ENCODE assay signal across 17 cellular contexts in genomic region chr1:52159033-52159789, GRCh38. TPM values are rescaled to one million over a fixed set of nuclear protein-coding genes. Genes with fewer than 3 reads are reported as not detected.
A peak's percentile ranks its signal among the peaks of the same experiment; 100 is the strongest.
DNase-seq lines count a peak whose midpoint lies in the region; ATAC-seq and TF ChIP-seq lines count a peak whose summit lies in the region.
"Had no signal": no experiment of that assay in that cellular context is flagged by ENCODE, and none has a peak within 500 bp of the region (broad histone marks: within the 10 kb centered on the region; RNA-seq: fewer than 3 reads in every experiment).

No MANE protein-coding gene starts in this region.

- H3K4me1 Mint-ChIP-seq in activated CD4-positive, alpha-beta T cell treated with anti-CD3 and anti-CD28 coated beads, Interleukin-2, amount 10 ng/mL, durations not matched to agents 24 days and 14 days: no peaks in the 10 kb centered on the region
- H3K4me1 Mint-ChIP-seq in activated CD4-positive, alpha-beta T cell treated with anti-CD3 and anti-CD28 coated beads, Interleukin-2, amount 10 ng/mL, durations not matched to agents 7 days and 5 days: no peaks in the 10 kb centered on the region
- H3K4me1 Mint-ChIP-seq: naive B cell had no signal

- H3K4me1 ChIP-seq in fibroblast of lung (ENCODE audit: control insufficient read depth, extremely low read depth, insufficient read depth, low read length): peaks cover 6% of the 10 kb centered on the region
- no peaks in the 10 kb centered on the region for H3K4me1 ChIP-seq in upper lobe of right lung
- peaks cover 0 to 16% of the 10 kb centered on the region in 2 donors for H3K4me1 ChIP-seq in adrenal gland (replicated peaks in 1 of 2)

- H3K27ac ChIP-seq in fibroblast of lung (ENCODE audit: insufficient read depth, low read length) (no peak overlapping the region), upper lobe of right lung (no peak overlapping the region), adrenal gland (no peak overlapping the region)
- H3K27ac ChIP-seq: 22Rv1, thoracic aorta had no signal

- no peaks in the 10 kb centered on the region for H3K36me3 ChIP-seq in fibroblast of lung (ENCODE audit: control insufficient read depth, insufficient read depth, low read length)
- no peaks in the 10 kb centered on the region for H3K36me3 ChIP-seq in upper lobe of right lung
- H3K36me3 ChIP-seq in adrenal gland (replicated peaks in 1 of 2): no peaks in the 10 kb centered on the region
- H3K36me3 ChIP-seq: thoracic aorta had no signal

- no peaks in the 10 kb centered on the region for H3K79me2 ChIP-seq in fibroblast of lung (ENCODE audit: control insufficient read depth, insufficient read depth, low read length)

- intact Hi-C loops in activated CD4-positive, alpha-beta T cell treated with anti-CD3 and anti-CD28 coated beads, Interleukin-2, amount 10 ng/mL, durations not matched to agents 24 days and 14 days (cut with micrococcal nuclease): no loop called here
- intact Hi-C loops in upper lobe of right lung (cut with DNase I) (no loop called here), adrenal gland (cut with DNase I) (no loop called here)

- peak overlapping the region; percentile 1 for H3K4me2 ChIP-seq in fibroblast of lung (ENCODE audit: extremely low read depth, insufficient read depth, low read length)

- TF ChIP-seq CTCF in fibroblast of lung (conservative IDR thresholded peaks at IDR 0.05 in 1 of 2, IDR thresholded peaks at IDR 0.05 in 1 of 2; ENCODE audit: low read depth in 1 of 2, low read length in 2 of 2): no peak
- TF ChIP-seq CTCF in upper lobe of right lung (IDR thresholded peaks at IDR 0.05): no peak
- no peak for TF ChIP-seq CTCF in adrenal gland (IDR thresholded peaks at IDR 0.05)

- H3K27me3 ChIP-seq in fibroblast of lung (ENCODE audit: control insufficient read depth, insufficient read depth, low read length) (no peaks in the 10 kb centered on the region), upper lobe of right lung (no peaks in the 10 kb centered on the region), adrenal gland (no peaks in the 10 kb centered on the region)

- 94 to 98% (median 96%) methylated on average over 9 to 10 of the region's 10 CpGs for WGBS in adrenal gland, 4 donors

- H3K4me3 ChIP-seq in fibroblast of lung (replicated peaks in 1 of 4; ENCODE audit: control extremely low read depth in 1 of 4, insufficient read depth in 1 of 4, low read depth in 3 of 4, low read length in 4 of 4): no peak overlapping the region
- H3K4me3 ChIP-seq in upper lobe of right lung: no peak overlapping the region
- no peak overlapping the region for H3K4me3 ChIP-seq in adrenal gland
- H3K4me3 ChIP-seq: thoracic aorta had no signal

- no peak overlapping the region for H3K4me3 Mint-ChIP-seq in activated CD4-positive, alpha-beta T cell treated with anti-CD3 and anti-CD28 coated beads, Interleukin-2, amount 10 ng/mL, durations not matched to agents 24 days and 14 days
- no peak overlapping the region for H3K4me3 Mint-ChIP-seq in activated CD4-positive, alpha-beta T cell treated with anti-CD3 and anti-CD28 coated beads, Interleukin-2, amount 10 ng/mL, durations not matched to agents 7 days and 5 days
- H3K4me3 Mint-ChIP-seq: effector memory CD8-positive, alpha-beta T cell had no signal

- H3K27me3 Mint-ChIP-seq in activated CD4-positive, alpha-beta T cell treated with anti-CD3 and anti-CD28 coated beads, Interleukin-2, amount 10 ng/mL, durations not matched to agents 24 days and 14 days: peaks cover 2% of the 10 kb centered on the region
- H3K27me3 Mint-ChIP-seq in activated CD4-positive, alpha-beta T cell treated with anti-CD3 and anti-CD28 coated beads, Interleukin-2, amount 10 ng/mL, durations not matched to agents 7 days and 5 days: no peaks in the 10 kb centered on the region
- H3K27me3 Mint-ChIP-seq: effector memory CD8-positive, alpha-beta T cell had no signal

- no peaks in the 10 kb centered on the region for H3K9me3 ChIP-seq in fibroblast of lung (ENCODE audit: control insufficient read depth, insufficient read depth, low read depth, low read length)
- H3K9me3 ChIP-seq in upper lobe of right lung: no peaks in the 10 kb centered on the region
- H3K9me3 ChIP-seq in adrenal gland (replicated peaks in 1 of 3): no peaks in the 10 kb centered on the region
- H3K9me3 ChIP-seq: thoracic aorta had no signal

- ATAC-seq in upper lobe of right lung: peak; percentile 46
- ATAC-seq: effector memory CD8-positive, alpha-beta T cell; HepG2 had no signal

- no peak overlapping the region for H3K27ac Mint-ChIP-seq in activated CD4-positive, alpha-beta T cell treated with anti-CD3 and anti-CD28 coated beads, Interleukin-2, amount 10 ng/mL, durations not matched to agents 24 days and 14 days
- H3K27ac Mint-ChIP-seq in activated CD4-positive, alpha-beta T cell treated with anti-CD3 and anti-CD28 coated beads, Interleukin-2, amount 10 ng/mL, durations not matched to agents 7 days and 5 days: no peak overlapping the region
- H3K27ac Mint-ChIP-seq: effector memory CD8-positive, alpha-beta T cell; naive B cell had no signal

- no peaks in the 10 kb centered on the region for H4K20me1 ChIP-seq in fibroblast of lung (ENCODE audit: control insufficient read depth, extremely low read depth, insufficient read depth, low read length)

- no peaks in the 10 kb centered on the region for H3K36me3 Mint-ChIP-seq in activated CD4-positive, alpha-beta T cell treated with anti-CD3 and anti-CD28 coated beads, Interleukin-2, amount 10 ng/mL, durations not matched to agents 24 days and 14 days (ENCODE audit: low read depth)
- H3K36me3 Mint-ChIP-seq in activated CD4-positive, alpha-beta T cell treated with anti-CD3 and anti-CD28 coated beads, Interleukin-2, amount 10 ng/mL, durations not matched to agents 7 days and 5 days (ENCODE audit: low read depth): no peaks in the 10 kb centered on the region
- H3K36me3 Mint-ChIP-seq: naive B cell had no signal

- peak; percentile 38 for DNase-seq in activated CD4-positive, alpha-beta T cell treated with anti-CD3 and anti-CD28 coated beads, Interleukin-2, amount 10 ng/mL, durations not matched to agents 24 days and 14 days
- DNase-seq in activated CD4-positive, alpha-beta T cell treated with anti-CD3 and anti-CD28 coated beads, Interleukin-2, amount 10 ng/mL, durations not matched to agents 7 days and 5 days: no peak
- DNase-seq in RPMI7951 (ENCODE audit: low read depth): peak; percentile 26
- DNase-seq in fibroblast of lung (ENCODE audit: low read depth in 2 of 2): peak; percentile 38 to 60
- DNase-seq in upper lobe of right lung: no peak
- no peak for DNase-seq in adrenal gland
- DNase-seq in midbrain (lab: John Stamatoyannopoulos, UW): no peak
- DNase-seq in NCI-H2196 treated with DMSO at 0.1 percent for 48 hours (lab: John Stamatoyannopoulos, UW; ENCODE audit: unreplicated experiment): no peak
- DNase-seq: activated naive CD4-positive, alpha-beta T cell treated with Interleukin-2 at 50 U/mL for 16 hours; effector memory CD8-positive, alpha-beta T cell; naive B cell; NCI-H1048; retina; stimulated activated CD4-positive, alpha-beta T cell treated with anti-CD3 and anti-CD28 coated beads, Interleukin-2, amount 100 ng/mL, for 24 hours had no signal

- no peak overlapping the region for H3K9ac ChIP-seq in fibroblast of lung (ENCODE audit: insufficient read depth, low read length)

- H2AFZ ChIP-seq in fibroblast of lung (ENCODE audit: low read length): no peak overlapping the region

- TF ChIP-seq POLR2A in adrenal gland (IDR thresholded peaks at IDR 0.05): no peak

- POLR2A ChIA-PET in activated CD4-positive, alpha-beta T cell treated with anti-CD3 and anti-CD28 coated beads, Interleukin-2, amount 10 ng/mL, durations not matched to agents 7 days and 5 days (lab: Charles Lee): no interaction called here

- CTCF ChIA-PET in activated CD4-positive, alpha-beta T cell treated with anti-CD3 and anti-CD28 coated beads, Interleukin-2, amount 10 ng/mL, durations not matched to agents 7 days and 5 days (lab: Charles Lee): interaction anchor here (0.6 to 0.9 kb wide), 5 partner anchors 27 to 1367 kb away, joined by 3 to 4 read pairs (median 3); partner anchors contain the start of genes ORC1 and PRPF38A

- H3K9me3 Mint-ChIP-seq in activated CD4-positive, alpha-beta T cell treated with anti-CD3 and anti-CD28 coated beads, Interleukin-2, amount 10 ng/mL, durations not matched to agents 24 days and 14 days: no peaks in the 10 kb centered on the region
- H3K9me3 Mint-ChIP-seq in activated CD4-positive, alpha-beta T cell treated with anti-CD3 and anti-CD28 coated beads, Interleukin-2, amount 10 ng/mL, durations not matched to agents 7 days and 5 days: no peaks in the 10 kb centered on the region
- H3K9me3 Mint-ChIP-seq: effector memory CD8-positive, alpha-beta T cell; naive B cell had no signal

RNA-seq across cellular contexts. Expression of gene ZFYVE9, which starts 17.3 kb away (rescaled TPM):
- 3.9 and 4.3 TPM in 2 replicates for total RNA-seq in activated CD4-positive, alpha-beta T cell treated with anti-CD3 and anti-CD28 coated beads, Interleukin-2, amount 10 ng/mL, durations not matched to agents 24 days and 14 days
- 1 to 10 TPM; 1.5 to 1.6 TPM for total RNA-seq in activated CD4-positive, alpha-beta T cell treated with anti-CD3 and anti-CD28 coated beads, Interleukin-2, amount 10 ng/mL, durations not matched to agents 7 days and 5 days
- 13.6 and 13.8 TPM in 2 replicates for total RNA-seq in RPMI7951 (2014; rRNA removed; shearing (Covaris generic))
- 37.8 and 44.6 TPM in 2 replicates for total RNA-seq in fibroblast of lung
- 12.7 and 13.5 TPM in 2 replicates for polyA plus RNA-seq in fibroblast of lung
- polyA plus RNA-seq in fibroblast of lung (2012): 12.7 and 13.0 TPM in 2 replicates
- 15.1 and 19.0 TPM in 2 replicates for polyA minus RNA-seq in fibroblast of lung (ENCODE audit: low replicate concordance)
- 23.9 TPM for total RNA-seq in upper lobe of right lung
- total RNA-seq in adrenal gland: 10 to 100 TPM; 13.7 to 28.9 (median 23.9) TPM
- polyA plus RNA-seq in adrenal gland: 10 to 100 TPM in 1 of 3 donors, 1 to 10 TPM in 2; 3.4 to 17.8 (median 3.4) TPM

Comparison
In these comparisons a context has a peak if more than half of its experiments do, and no peak if none do; other contexts are left out.
1. DNase-seq: peak in activated CD4-positive, alpha-beta T cell treated with anti-CD3 and anti-CD28 coated beads, Interleukin-2, amount 10 ng/mL, durations not matched to agents 24 days and 14 days (single experiment), RPMI7951 (single experiment) and fibroblast of lung (2 of 2); none in activated CD4-positive, alpha-beta T cell treated with anti-CD3 and anti-CD28 coated beads, Interleukin-2, amount 10 ng/mL, durations not matched to agents 7 days and 5 days (single experiment), upper lobe of right lung (single experiment), adrenal gland (0 of 7), midbrain (single experiment) and NCI-H2196 treated with DMSO at 0.1 percent for 48 hours (single experiment).